ENCODE assay signal across 1 cellular context in genomic region chr6:47241742-47242482, GRCh38.
TF ChIP-seq lines count a peak whose summit lies in the region.

No MANE protein-coding gene starts in this region.

TF ChIP-seq in GM12878, 131 proteins besides CTCF, POLR2A, EP300 and RAD21 (continued from another document):
- TF ChIP-seq, protein P1, sequence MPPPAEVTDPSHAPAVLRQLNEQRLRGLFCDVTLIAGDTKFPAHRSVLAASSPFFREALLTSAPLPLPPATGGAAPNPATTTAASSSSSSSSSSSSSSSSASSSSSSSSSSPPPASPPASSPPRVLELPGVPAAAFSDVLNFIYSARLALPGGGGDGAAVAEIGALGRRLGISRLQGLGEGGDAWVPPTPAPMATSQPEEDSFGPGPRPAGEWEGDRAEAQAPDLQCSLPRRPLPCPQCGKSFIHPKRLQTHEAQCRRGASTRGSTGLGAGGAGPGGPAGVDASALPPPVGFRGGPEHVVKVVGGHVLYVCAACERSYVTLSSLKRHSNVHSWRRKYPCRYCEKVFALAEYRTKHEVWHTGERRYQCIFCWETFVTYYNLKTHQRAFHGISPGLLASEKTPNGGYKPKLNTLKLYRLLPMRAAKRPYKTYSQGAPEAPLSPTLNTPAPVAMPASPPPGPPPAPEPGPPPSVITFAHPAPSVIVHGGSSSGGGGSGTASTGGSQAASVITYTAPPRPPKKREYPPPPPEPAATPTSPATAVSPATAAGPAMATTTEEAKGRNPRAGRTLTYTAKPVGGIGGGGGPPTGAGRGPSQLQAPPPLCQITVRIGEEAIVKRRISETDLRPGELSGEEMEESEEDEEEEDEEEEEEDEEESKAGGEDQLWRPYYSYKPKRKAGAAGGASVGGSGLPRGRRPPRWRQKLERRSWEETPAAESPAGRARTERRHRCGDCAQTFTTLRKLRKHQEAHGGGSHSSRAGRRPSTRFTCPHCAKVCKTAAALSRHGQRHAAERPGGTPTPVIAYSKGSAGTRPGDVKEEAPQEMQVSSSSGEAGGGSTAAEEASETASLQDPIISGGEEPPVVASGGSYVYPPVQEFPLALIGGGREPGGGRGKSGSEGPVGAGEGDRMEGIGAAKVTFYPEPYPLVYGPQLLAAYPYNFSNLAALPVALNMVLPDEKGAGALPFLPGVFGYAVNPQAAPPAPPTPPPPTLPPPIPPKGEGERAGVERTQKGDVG (CRISPR knock-in tag; IDR thresholded peaks at IDR 0.05): no peak
- TF ChIP-seq GABPA (IDR thresholded peaks at IDR 0.05; ENCODE audit: low read depth) (no peak), ZNF274 (IDR thresholded peaks at IDR 0.05; ENCODE audit: insufficient read depth, insufficient read length) (no peak), HDAC6 (IDR thresholded peaks at IDR 0.05; ENCODE audit: unreplicated experiment) (no peak), RCOR1 (conservative IDR thresholded peaks at IDR 0.05; ENCODE audit: low read depth, low read length) (no peak), HDGF (IDR thresholded peaks at IDR 0.05) (no peak), STAT1 (conservative IDR thresholded peaks at IDR 0.05) (no peak)
